In the genomic region with DNA sequence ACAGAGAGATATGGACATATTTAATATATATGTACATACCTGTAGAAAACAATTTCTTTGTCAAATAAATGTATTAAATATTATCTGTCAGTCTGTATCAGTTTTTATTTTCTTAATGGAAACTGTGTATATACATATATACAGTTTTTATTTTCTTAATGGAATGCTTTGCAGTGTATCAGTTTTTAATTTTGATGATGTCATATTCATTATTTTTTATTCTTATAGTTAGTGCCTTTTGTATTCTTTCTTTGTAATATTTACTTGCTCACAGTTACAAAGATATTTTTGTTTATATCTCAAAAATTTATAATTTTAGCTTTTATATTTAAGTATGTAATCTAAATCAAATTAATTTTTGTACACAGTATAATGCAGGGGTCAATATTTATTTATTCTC, we compare ENCODE assay signal across 26 cellular contexts. TPM values are rescaled to one million over a fixed set of nuclear protein-coding genes. Genes with fewer than 3 reads are reported as not detected.
DNase-seq lines count a peak whose midpoint lies in the region; ATAC-seq, FAIRE-seq and TF ChIP-seq lines count a peak whose summit lies in the region.
"Had no signal": no experiment of that assay in that cellular context is flagged by ENCODE, and none has a peak within 500 bp of the region (broad histone marks: within the 10 kb centered on the region; RNA-seq: fewer than 3 reads in every experiment).

No MANE protein-coding gene starts in this region.

- POLR2A ChIA-PET in HEK293 (lab: Yijun Ruan, JAX): no interaction called here

- H3K27me3 ChIP-seq in pancreas: no peaks in the 10 kb centered on the region
- H3K27me3 ChIP-seq: BE2C; BLaER1 treated with 17β-estradiol and CSF1 and Interleukin-3, amounts not matched to agents 10 nM and 100 nM had no signal

- ATAC-seq in pancreas: no peak
- no peak for ATAC-seq in Right ventricle myocardium inferior
- ATAC-seq: A549, GM12878, HCT116 had no signal

- peak; percentile 77 for FAIRE-seq in colon (lab: Jason Lieb, UNC)
- FAIRE-seq in pancreas (lab: Jason Lieb, UNC): peak; percentile 51
- FAIRE-seq: A549, D721Med, GM12878, GM19239, H1 had no signal

- DNase-seq in pancreas (no peak), Right ventricle myocardium inferior (ENCODE audit: missing footprints) (no peak), kidney tubule cell (ENCODE audit: low spot score) (no peak), HCEC 1CT (no peak)
- DNase-seq: ACHN; AML-193; BE2C; CD4-positive, alpha-beta T cell; CD8-positive, alpha-beta memory T cell; DMS 273 treated with DMSO at 0.1 percent for 48 hours; DMS79; EL; GDM1; GM23248; H7; HFFc6 had no signal

- H3K36me3 ChIP-seq in HEK293 (ENCODE audit: control insufficient read depth in 2 of 2, insufficient read depth in 1 of 2, low read length in 2 of 2): no peaks in the 10 kb centered on the region
- H3K36me3 ChIP-seq in pancreas: no peaks in the 10 kb centered on the region
- H3K36me3 ChIP-seq: BE2C; BLaER1 treated with 17β-estradiol and CSF1 and Interleukin-3, amounts not matched to agents 10 nM and 100 nM had no signal

- CTCF ChIA-PET in HEK293 (lab: Yijun Ruan, JAX): interaction anchor here (0.7 kb wide), 2 partner anchors 24 to 82 kb away, joined by 3 to 4 read pairs; no protein-coding TSS in a partner anchor

- H3K4me1 ChIP-seq in HEK293 (ENCODE audit: control insufficient read depth, insufficient read depth, low read length) (no peaks in the 10 kb centered on the region), pancreas (no peaks in the 10 kb centered on the region)
- H3K4me1 ChIP-seq: BE2C; BLaER1 treated with 17β-estradiol and CSF1 and Interleukin-3, amounts not matched to agents 10 nM and 100 nM had no signal

- H3K4me3 ChIP-seq in HEK293 (ENCODE audit: low read depth, low read length) (no peak overlapping the region), pancreas (no peak overlapping the region)
- H3K4me3 ChIP-seq: A549; BLaER1 treated with 17β-estradiol and CSF1 and Interleukin-3, amounts not matched to agents 10 nM and 100 nM; GM12878; GM23248 had no signal

- H3K27ac ChIP-seq in HEK293 (ENCODE audit: extremely low read depth, low read depth, low read length) (no peak overlapping the region), pancreas (no peak overlapping the region)
- H3K27ac ChIP-seq: A549; BLaER1 treated with 17β-estradiol and CSF1 and Interleukin-3, amounts not matched to agents 10 nM and 100 nM; GM23248 had no signal

- H3K9me3 ChIP-seq in HEK293 (ENCODE audit: control insufficient read depth, insufficient read depth, low read depth, low read length): no peaks in the 10 kb centered on the region
- no peaks in the 10 kb centered on the region for H3K9me3 ChIP-seq in pancreas
- H3K9me3 ChIP-seq: A549; BE2C; BLaER1 treated with 17β-estradiol and CSF1 and Interleukin-3, amounts not matched to agents 10 nM and 100 nM had no signal

- intact Hi-C loops in pancreas (cut with DNase I): no loop called here
- intact Hi-C loops in Right ventricle myocardium inferior (cut with DNase I): no loop called here

- TF ChIP-seq CTCF in HEK293 (tag by site-specific recombination; IDR thresholded peaks at IDR 0.05) (no peak), pancreas (IDR thresholded peaks at IDR 0.05) (no peak)

TF ChIP-seq in HEK293, 187 proteins besides CTCF, POLR2A, EP300 and RAD21:
- TF ChIP-seq SP3 (tag by site-specific recombination; IDR thresholded peaks at IDR 0.05) (no peak), HOXC10 (CRISPR knock-in tag; IDR thresholded peaks at IDR 0.05) (no peak), ZSCAN23 (tag by site-specific recombination; IDR thresholded peaks at IDR 0.05) (no peak), ZNF221 (tag by site-specific recombination; IDR thresholded peaks at IDR 0.05; ENCODE audit: borderline replicate concordance) (no peak), ZNF530 (tag by site-specific recombination; IDR thresholded peaks at IDR 0.05; ENCODE audit: low read depth) (no peak)
- TF ChIP-seq, protein P1, sequence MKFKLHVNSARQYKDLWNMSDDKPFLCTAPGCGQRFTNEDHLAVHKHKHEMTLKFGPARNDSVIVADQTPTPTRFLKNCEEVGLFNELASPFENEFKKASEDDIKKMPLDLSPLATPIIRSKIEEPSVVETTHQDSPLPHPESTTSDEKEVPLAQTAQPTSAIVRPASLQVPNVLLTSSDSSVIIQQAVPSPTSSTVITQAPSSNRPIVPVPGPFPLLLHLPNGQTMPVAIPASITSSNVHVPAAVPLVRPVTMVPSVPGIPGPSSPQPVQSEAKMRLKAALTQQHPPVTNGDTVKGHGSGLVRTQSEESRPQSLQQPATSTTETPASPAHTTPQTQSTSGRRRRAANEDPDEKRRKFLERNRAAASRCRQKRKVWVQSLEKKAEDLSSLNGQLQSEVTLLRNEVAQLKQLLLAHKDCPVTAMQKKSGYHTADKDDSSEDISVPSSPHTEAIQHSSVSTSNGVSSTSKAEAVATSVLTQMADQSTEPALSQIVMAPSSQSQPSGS (tag by site-specific recombination; IDR thresholded peaks at IDR 0.05; ENCODE audit: low read depth): peak; percentile 63; the same call in 1 of the 2 replicates
- TF ChIP-seq, protein P2, sequence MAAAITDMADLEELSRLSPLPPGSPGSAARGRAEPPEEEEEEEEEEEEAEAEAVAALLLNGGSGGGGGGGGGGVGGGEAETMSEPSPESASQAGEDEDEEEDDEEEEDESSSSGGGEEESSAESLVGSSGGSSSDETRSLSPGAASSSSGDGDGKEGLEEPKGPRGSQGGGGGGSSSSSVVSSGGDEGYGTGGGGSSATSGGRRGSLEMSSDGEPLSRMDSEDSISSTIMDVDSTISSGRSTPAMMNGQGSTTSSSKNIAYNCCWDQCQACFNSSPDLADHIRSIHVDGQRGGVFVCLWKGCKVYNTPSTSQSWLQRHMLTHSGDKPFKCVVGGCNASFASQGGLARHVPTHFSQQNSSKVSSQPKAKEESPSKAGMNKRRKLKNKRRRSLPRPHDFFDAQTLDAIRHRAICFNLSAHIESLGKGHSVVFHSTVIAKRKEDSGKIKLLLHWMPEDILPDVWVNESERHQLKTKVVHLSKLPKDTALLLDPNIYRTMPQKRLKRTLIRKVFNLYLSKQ (tag by site-specific recombination; IDR thresholded peaks at IDR 0.05; ENCODE audit: borderline replicate concordance): no peak

RNA-seq across cellular contexts. Expression of a gene that starts 20.6 kb away (rescaled TPM):
- total RNA-seq in pancreas (under 1 TPM in 5 of 6 donors, not detected in 1; 0.04 to 0.31 (median 0.09) TPM), Right ventricle myocardium inferior (not detected)
- polyA plus RNA-seq in pancreas: under 1 TPM; 0.07 to 0.08 TPM
- total RNA-seq: CD4-positive, alpha-beta T cell; CD8-positive, alpha-beta memory T cell; GM12878; GM23248; HFFc6 had no signal
- polyA plus RNA-seq: A549; CD14-positive monocyte; CD8-positive, alpha-beta memory T cell; GM12878; GM23248 had no signal
